ENCODE assay signal across 10 cellular contexts in the genomic region with DNA sequence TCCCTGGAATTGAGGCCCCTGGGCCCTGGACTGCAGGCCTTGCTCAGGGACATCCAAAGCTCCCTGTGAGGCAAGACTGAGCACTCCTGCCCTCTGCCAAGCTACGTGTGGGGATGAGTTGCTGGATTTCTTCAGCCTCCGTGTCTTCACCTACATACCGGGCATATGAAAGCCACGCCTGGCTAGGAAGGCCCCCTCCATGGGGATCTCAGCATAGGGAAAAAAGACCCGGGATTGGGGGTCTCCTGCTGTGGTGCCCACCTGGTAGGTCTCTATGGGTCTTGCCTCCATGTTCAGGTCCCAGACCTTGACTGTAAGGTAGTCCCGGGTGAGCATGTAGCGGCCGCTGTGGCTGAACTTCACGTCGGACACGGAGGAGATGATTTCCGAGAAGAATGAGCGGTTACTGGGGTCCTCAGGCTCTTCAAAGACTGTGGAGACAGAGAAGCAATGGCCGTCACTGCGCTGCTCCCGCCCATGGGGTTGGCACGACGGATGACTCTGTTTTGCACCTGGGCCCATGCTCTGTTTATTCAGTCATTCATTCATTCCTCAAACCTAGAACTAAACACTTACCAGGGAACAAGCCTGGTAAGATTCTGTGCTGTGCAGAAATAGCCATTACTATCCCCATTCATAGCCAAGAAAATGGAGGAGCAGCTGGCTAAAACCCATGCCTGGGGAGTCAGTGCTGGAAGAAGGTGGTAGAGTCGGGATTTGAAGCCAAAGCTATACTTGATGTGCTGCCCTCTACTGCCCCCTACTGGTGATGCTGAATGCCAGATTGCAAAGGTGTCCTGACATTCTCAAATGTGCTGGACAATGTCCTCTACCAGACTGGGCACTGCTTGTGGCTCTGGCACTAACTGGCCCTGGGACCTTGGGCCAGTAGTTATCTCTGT.
A peak's percentile ranks its signal among the peaks of the same experiment; 100 is the strongest.
DNase-seq lines count a peak whose midpoint lies in the region; ATAC-seq and TF ChIP-seq lines count a peak whose summit lies in the region.
"Had no signal": no experiment of that assay in that cellular context is flagged by ENCODE, and none has a peak within 500 bp of the region (broad histone marks: within the 10 kb centered on the region; RNA-seq: fewer than 3 reads in every experiment).

No MANE protein-coding gene starts in this region.

- H3K27ac ChIP-seq in SK-N-SH (ENCODE audit: low read depth in 2 of 2, low read length in 1 of 2) = no peak overlapping the region
- H3K27ac ChIP-seq in H9 (ENCODE audit: insufficient read length, low read depth, low read length) = no peak overlapping the region
- no peak overlapping the region for H3K27ac ChIP-seq in esophagus muscularis mucosa (replicated peaks in 1 of 4)
- H3K27ac ChIP-seq: pancreas had no signal

- H3K4me1 Mint-ChIP-seq in H9 (peaks cover 18 to 19% of the 10 kb centered on the region in 2 experiments), nephron (no peaks in the 10 kb centered on the region)
- peaks cover 16% of the 10 kb centered on the region for H3K4me1 Mint-ChIP-seq in activated CD8-positive, alpha-beta T cell treated with anti-CD3 and anti-CD28 coated beads, Interleukin-2, amount 10 ng/mL, durations not matched to agents 7 days and 5 days (ENCODE audit: low read depth)

- H4K20me1 ChIP-seq in SK-N-SH (ENCODE audit: insufficient read depth) (no peaks in the 10 kb centered on the region), H9 (ENCODE audit: control insufficient read depth, insufficient read depth, insufficient read length) (no peaks in the 10 kb centered on the region)

- H3K27me3 ChIP-seq in SK-N-SH (ENCODE audit: insufficient read depth) = no peaks in the 10 kb centered on the region
- no peaks in the 10 kb centered on the region for H3K27me3 ChIP-seq in H9 (ENCODE audit: insufficient read depth, low read length)
- peaks cover 0 to 73% (median 0%) of the 10 kb centered on the region in 4 donors for H3K27me3 ChIP-seq in esophagus muscularis mucosa
- H3K27me3 ChIP-seq: pancreas had no signal

- DNase-seq in SK-N-SH = no peak
- no peak for DNase-seq in H9
- DNase-seq in activated CD8-positive, alpha-beta T cell treated with anti-CD3 and anti-CD28 coated beads, Interleukin-2, amount 10 ng/mL, durations not matched to agents 7 days and 5 days = peak; percentile 35
- no peak for DNase-seq in esophagus muscularis mucosa (ENCODE audit: extremely low spot score)
- no peak for DNase-seq in NCI-H446 treated with DMSO at 0.1 percent for 48 hours (lab: John Stamatoyannopoulos, UW)
- DNase-seq: NCI-H1105 treated with DMSO at 0.1 percent for 48 hours had no signal

- no peak overlapping the region for H3K23ac ChIP-seq in H9 (ENCODE audit: insufficient read length, low read depth, low read length)

- H3K9me3 Mint-ChIP-seq in H9 (peaks cover 10 to 27% of the 10 kb centered on the region in 2 experiments), nephron (peaks cover 2% of the 10 kb centered on the region)
- peaks cover 4% of the 10 kb centered on the region for H3K9me3 Mint-ChIP-seq in activated CD8-positive, alpha-beta T cell treated with anti-CD3 and anti-CD28 coated beads, Interleukin-2, amount 10 ng/mL, durations not matched to agents 7 days and 5 days (ENCODE audit: insufficient read depth)

- no peaks in the 10 kb centered on the region for H3K79me1 ChIP-seq in H9 (ENCODE audit: insufficient read depth, low read depth, low read length, poor library complexity, severe bottlenecking)

- TF ChIP-seq CTCF in SK-N-SH (IDR thresholded peaks at IDR 0.05) (peak; percentile 44), H9 (conservative IDR thresholded peaks at IDR 0.05) (peak; percentile 75), nephron (IDR thresholded peaks at IDR 0.05; ENCODE audit: unreplicated experiment in 3 of 3) (peak in 2 of 3 experiments; percentile 16 to 24), esophagus muscularis mucosa (IDR thresholded peaks at IDR 0.05) (no peak)

- H2BK20ac ChIP-seq in H9 (ENCODE audit: low read depth, low read length, poor library complexity, severe bottlenecking) = no peak overlapping the region

- H3K36me3 Mint-ChIP-seq in H9 (ENCODE audit: insufficient read depth in 1 of 3, low read depth in 3 of 3) = peaks cover 0 to 14% (median 4%) of the 10 kb centered on the region in 3 experiments; a peak in 5 of 7 replicates
- H3K36me3 Mint-ChIP-seq in activated CD8-positive, alpha-beta T cell treated with anti-CD3 and anti-CD28 coated beads, Interleukin-2, amount 10 ng/mL, durations not matched to agents 7 days and 5 days (ENCODE audit: low read depth) = no peaks in the 10 kb centered on the region
- no peaks in the 10 kb centered on the region for H3K36me3 Mint-ChIP-seq in nephron (ENCODE audit: low read depth)

- intact Hi-C loops in esophagus muscularis mucosa (cut with DNase I) = loop anchor here (10.0 kb wide), 2 partner anchors 211 to 339 kb away; no protein-coding TSS in a partner anchor

- no peak overlapping the region for H3T11ph ChIP-seq in H9 (ENCODE audit: low read length)

- H2BK5ac ChIP-seq in H9 (ENCODE audit: insufficient read length, low read length) = no peak overlapping the region

- H4K8ac ChIP-seq in H9 (replicated peaks; ENCODE audit: insufficient read length, low read depth, low read length) = no peak overlapping the region

- TF ChIP-seq EP300 in SK-N-SH (IDR thresholded peaks at IDR 0.05; ENCODE audit: borderline replicate concordance in 1 of 2, low read depth in 1 of 2, low read length in 1 of 2) (no peak), esophagus muscularis mucosa (IDR thresholded peaks at IDR 0.05) (no peak)

- 78% methylated on average over 13 of the region's 19 CpGs for WGBS in SK-N-SH (ENCODE audit: low lambda C conversion rate)
- WGBS in H9 (ENCODE audit: extremely low coverage, insufficient read length, low lambda C conversion rate) = no CpG with 5 or more reads among the region's 19 CpGs
- 83% methylated on average over 19 of the region's 19 CpGs for WGBS in esophagus muscularis mucosa

- no peak overlapping the region for H3K9ac ChIP-seq in SK-N-SH
- no peak overlapping the region for H3K9ac ChIP-seq in H9 (ENCODE audit: extremely low read depth, insufficient read length, low read length)

- no peak overlapping the region for H3K14ac ChIP-seq in H9 (ENCODE audit: insufficient read depth, low read length)

- H3K36me3 ChIP-seq in SK-N-SH (replicated peaks in 1 of 2; ENCODE audit: control insufficient read depth in 1 of 2, insufficient read depth in 2 of 2, low read length in 1 of 2) = no peaks in the 10 kb centered on the region
- no peaks in the 10 kb centered on the region for H3K36me3 ChIP-seq in esophagus muscularis mucosa
- H3K36me3 ChIP-seq: pancreas had no signal

- H2AFZ ChIP-seq in SK-N-SH (ENCODE audit: low read depth) (no peak overlapping the region), H9 (ENCODE audit: low read length) (no peak overlapping the region)

- no peak overlapping the region for H2BK120ac ChIP-seq in H9 (ENCODE audit: low read depth, low read length, poor library complexity, severe bottlenecking)

- POLR2A ChIA-PET in SK-N-SH (lab: Yijun Ruan, JAX) = no interaction called here
- POLR2A ChIA-PET in activated CD8-positive, alpha-beta T cell treated with anti-CD3 and anti-CD28 coated beads, Interleukin-2, amount 10 ng/mL, durations not matched to agents 7 days and 5 days (lab: Charles Lee) = no interaction called here

- H2BK12ac ChIP-seq in H9 (ENCODE audit: insufficient read length, low read depth, low read length) = no peak overlapping the region

- no peaks in the 10 kb centered on the region for H3F3A ChIP-seq in SK-N-SH (replicated peaks; ENCODE audit: insufficient read depth)

- no peaks in the 10 kb centered on the region for H3K9me2 ChIP-seq in SK-N-SH

- no peak overlapping the region for H3K4ac ChIP-seq in H9 (ENCODE audit: low read depth, low read length)

- H3K79me2 ChIP-seq in SK-N-SH (ENCODE audit: insufficient read depth) (no peaks in the 10 kb centered on the region), H9 (ENCODE audit: insufficient read depth, low read length) (no peaks in the 10 kb centered on the region)

- H3K56ac ChIP-seq in H9 (ENCODE audit: insufficient read length, low read depth, low read length) = no peak overlapping the region

- no peaks in the 10 kb centered on the region for H3K23me2 ChIP-seq in H9 (ENCODE audit: insufficient read length, low read depth, low read length, poor library complexity, severe bottlenecking)

- no peak overlapping the region for H4K91ac ChIP-seq in H9 (ENCODE audit: insufficient read length, low read depth, low read length)

- no peak for TF ChIP-seq POLR2A in esophagus muscularis mucosa (IDR thresholded peaks at IDR 0.05; ENCODE audit: low read depth)

- H3K4me2 ChIP-seq in SK-N-SH (no peak overlapping the region), H9 (ENCODE audit: insufficient read depth, insufficient read length, low read length) (no peak overlapping the region)

- H3K4me3 Mint-ChIP-seq in H9 (no peak overlapping the region), nephron (no peak overlapping the region)
- no peak overlapping the region for H3K4me3 Mint-ChIP-seq in activated CD8-positive, alpha-beta T cell treated with anti-CD3 and anti-CD28 coated beads, Interleukin-2, amount 10 ng/mL, durations not matched to agents 7 days and 5 days

- H2BK15ac ChIP-seq in H9 (ENCODE audit: low read depth, low read length) = no peak overlapping the region

- H3K27me3 Mint-ChIP-seq in H9 (ENCODE audit: low read depth) (peaks cover 14% of the 10 kb centered on the region), nephron (ENCODE audit: low read depth) (peaks cover 67% of the 10 kb centered on the region)
- H3K27me3 Mint-ChIP-seq in activated CD8-positive, alpha-beta T cell treated with anti-CD3 and anti-CD28 coated beads, Interleukin-2, amount 10 ng/mL, durations not matched to agents 7 days and 5 days (ENCODE audit: low read depth) = peaks cover 18% of the 10 kb centered on the region

- CTCF ChIA-PET in SK-N-SH (lab: Yijun Ruan, JAX) = interaction anchor here (0.8 to 22.5 kb wide), 14 partner anchors 10 to 335 kb away, joined by 3 to 1048 read pairs (median 8); a partner anchor contains a TSS
- CTCF ChIA-PET in activated CD8-positive, alpha-beta T cell treated with anti-CD3 and anti-CD28 coated beads, Interleukin-2, amount 10 ng/mL, durations not matched to agents 7 days and 5 days (lab: Charles Lee) = interaction anchor here (0.7 to 15.4 kb wide), 6 partner anchors 18 to 82 kb away, joined by 3 to 226 read pairs (median 10); a partner anchor contains a TSS

- H2AK5ac ChIP-seq in H9 (ENCODE audit: insufficient read length, low read length) = no peak overlapping the region

- H3K4me1 ChIP-seq in SK-N-SH (ENCODE audit: control insufficient read depth in 1 of 2, insufficient read depth in 2 of 2, low read depth in 1 of 2, low read length in 1 of 2) (no peaks in the 10 kb centered on the region), H9 (ENCODE audit: insufficient read depth, low read length) (no peaks in the 10 kb centered on the region), esophagus muscularis mucosa (no peaks in the 10 kb centered on the region)

- H3K27ac Mint-ChIP-seq in H9 (0 out of 7 replicates have a peak overlapping the region, but pooled peaks of 1 of the 3 experiments have one; percentile 23), nephron (no peak overlapping the region)
- no peak overlapping the region for H3K27ac Mint-ChIP-seq in activated CD8-positive, alpha-beta T cell treated with anti-CD3 and anti-CD28 coated beads, Interleukin-2, amount 10 ng/mL, durations not matched to agents 7 days and 5 days

- no peak overlapping the region for H4K5ac ChIP-seq in H9 (ENCODE audit: insufficient read length, low read depth, low read length)

- no peaks in the 10 kb centered on the region for H3K9me3 ChIP-seq in SK-N-SH
- H3K9me3 ChIP-seq in H9 (ENCODE audit: control insufficient read depth, low read depth, low read length) = no peaks in the 10 kb centered on the region
- H3K9me3 ChIP-seq in esophagus muscularis mucosa = peaks cover 0 to 6% (median 0%) of the 10 kb centered on the region in 4 donors
- H3K9me3 ChIP-seq: pancreas had no signal

- no peak for TF ChIP-seq RAD21 in SK-N-SH (IDR thresholded peaks at IDR 0.05; ENCODE audit: low read length)

- H3K18ac ChIP-seq in H9 (ENCODE audit: insufficient read length, low read depth, low read length) = no peak overlapping the region

- H3K4me3 ChIP-seq in SK-N-SH (ENCODE audit: low read depth in 2 of 2, low read length in 1 of 2) (no peak overlapping the region), esophagus muscularis mucosa (no peak overlapping the region)
- H3K4me3 ChIP-seq: pancreas had no signal

- ATAC-seq in SK-N-SH treated with all-trans-retinoic acid at 6 μM for 48 hours (no peak), GM19452 (IDR thresholded peaks at IDR 0.05; ENCODE audit: unreplicated experiment) (no peak)
- no peak for ATAC-seq in activated CD8-positive, alpha-beta T cell treated with anti-CD3 and anti-CD28 coated beads, Interleukin-2, amount 10 ng/mL, durations not matched to agents 7 days and 5 days
- ATAC-seq: pancreas had no signal

Comparison
In these comparisons a context has a peak if more than half of its experiments do, and no peak if none do; other contexts are left out.
1. CTCF ChIP-seq: peak in SK-N-SH (single experiment), H9 (single experiment) and nephron (2 of 3); none in esophagus muscularis mucosa (0 of 3).